Comparison of ENCODE assay signal across 2 cellular contexts in genomic region chr11:65537296-65537597, GRCh38.
A peak's percentile ranks its signal among the peaks of the same experiment; 100 is the strongest.
TF ChIP-seq lines count a peak whose summit lies in the region.

No MANE protein-coding gene starts in this region.

TF ChIP-seq in GM23338, 12 proteins besides CTCF, POLR2A, EP300 and RAD21:
- TF ChIP-seq POLR2AphosphoS5 (IDR thresholded peaks at IDR 0.05; ENCODE audit: low read depth) (no peak), EZH2 (IDR thresholded peaks at IDR 0.05; ENCODE audit: low read depth, unreplicated experiment) (no peak), JUNB (IDR thresholded peaks at IDR 0.05; ENCODE audit: unreplicated experiment) (no peak), EZH2phosphoT487 (IDR thresholded peaks at IDR 0.05; ENCODE audit: unreplicated experiment) (no peak)

TF ChIP-seq in GM12878, 131 proteins besides CTCF, POLR2A, EP300 and RAD21:
- TF ChIP-seq POLR2AphosphoS5 (IDR thresholded peaks at IDR 0.05; ENCODE audit: low read length) (peak; percentile 16; the same call in 1 of the 2 replicates), ZNF687 (IDR thresholded peaks at IDR 0.05) (no peak), ATF7 (IDR thresholded peaks at IDR 0.05; ENCODE audit: low read depth) (no peak)
